In genomic region chr9:84504360-84504759, GRCh38 we compare ENCODE assay signal across 18 cellular contexts.
DNase-seq lines count a peak whose midpoint lies in the region; ATAC-seq and TF ChIP-seq lines count a peak whose summit lies in the region.
"Had no signal": no experiment of that assay in that cellular context is flagged by ENCODE, and none has a peak within 500 bp of the region (broad histone marks: within the 10 kb centered on the region; RNA-seq: fewer than 3 reads in every experiment).

No MANE protein-coding gene starts in this region.

- no peaks in the 10 kb centered on the region for H3K4me1 ChIP-seq in foreskin keratinocyte

- H3K27me3 ChIP-seq in brain microvascular endothelial cell (replicated peaks), result no peaks in the 10 kb centered on the region
- no peaks in the 10 kb centered on the region for H3K27me3 ChIP-seq in foreskin keratinocyte

- no peak for TF ChIP-seq CTCF in brain microvascular endothelial cell (IDR thresholded peaks at IDR 0.05; ENCODE audit: low read depth, low read length, missing control alignments)
- TF ChIP-seq CTCF in foreskin keratinocyte (conservative IDR thresholded peaks at IDR 0.05), result no peak

- H3K27ac ChIP-seq in brain microvascular endothelial cell (no peak overlapping the region), foreskin keratinocyte (no peak overlapping the region)

- in situ Hi-C loops in brain microvascular endothelial cell (cut with HindIII; ENCODE audit: low pct_ligation_motif_present, low sequenced_read_pairs), result no loop called here

- ATAC-seq in foreskin keratinocyte (peak; percentile 57), HG03196 (IDR thresholded peaks at IDR 0.05; ENCODE audit: unreplicated experiment) (no peak)

- DNase-seq in RKO (ENCODE audit: low spot score) (peak; percentile 6), brain microvascular endothelial cell (peak; percentile 34), foreskin keratinocyte (peak in 1 of 2 donors; percentile 72), putamen (ENCODE audit: low spot score) (no peak), head of caudate nucleus (no peak)
- DNase-seq in activated CD4-positive, alpha-beta T cell treated with anti-CD3 and anti-CD28 coated beads for 1 hour, result no peak
- DNase-seq: CD4-positive, CD25-positive, alpha-beta regulatory T cell; DMS79; H9; HFFc6; NCI-H1417; NCI-H1694 treated with DMSO at 0.1 percent for 48 hours; NCI-H2081 treated with DMSO at 0.1 percent for 48 hours; NCI-H2171 treated with DMSO at 0.1 percent for 48 hours; NCI-H526; OCI-M1; SHP77 had no signal

- no peaks in the 10 kb centered on the region for H3K36me3 ChIP-seq in brain microvascular endothelial cell (replicated peaks)

- no peak overlapping the region for H3K4me3 ChIP-seq in brain microvascular endothelial cell (ENCODE audit: low read depth, low read length)

- intact Hi-C loops in head of caudate nucleus (cut with DNase I), result no loop called here

Comparison
In these comparisons a context has a peak if more than half of its experiments do, and no peak if none do; other contexts are left out.
1. DNase-seq: peak in RKO (single experiment) and brain microvascular endothelial cell (single experiment); none in putamen (single experiment), activated CD4-positive, alpha-beta T cell treated with anti-CD3 and anti-CD28 coated beads for 1 hour (single experiment) and head of caudate nucleus (0 of 42).